9 cellular contexts compared by ENCODE assay signal in the genomic region with DNA sequence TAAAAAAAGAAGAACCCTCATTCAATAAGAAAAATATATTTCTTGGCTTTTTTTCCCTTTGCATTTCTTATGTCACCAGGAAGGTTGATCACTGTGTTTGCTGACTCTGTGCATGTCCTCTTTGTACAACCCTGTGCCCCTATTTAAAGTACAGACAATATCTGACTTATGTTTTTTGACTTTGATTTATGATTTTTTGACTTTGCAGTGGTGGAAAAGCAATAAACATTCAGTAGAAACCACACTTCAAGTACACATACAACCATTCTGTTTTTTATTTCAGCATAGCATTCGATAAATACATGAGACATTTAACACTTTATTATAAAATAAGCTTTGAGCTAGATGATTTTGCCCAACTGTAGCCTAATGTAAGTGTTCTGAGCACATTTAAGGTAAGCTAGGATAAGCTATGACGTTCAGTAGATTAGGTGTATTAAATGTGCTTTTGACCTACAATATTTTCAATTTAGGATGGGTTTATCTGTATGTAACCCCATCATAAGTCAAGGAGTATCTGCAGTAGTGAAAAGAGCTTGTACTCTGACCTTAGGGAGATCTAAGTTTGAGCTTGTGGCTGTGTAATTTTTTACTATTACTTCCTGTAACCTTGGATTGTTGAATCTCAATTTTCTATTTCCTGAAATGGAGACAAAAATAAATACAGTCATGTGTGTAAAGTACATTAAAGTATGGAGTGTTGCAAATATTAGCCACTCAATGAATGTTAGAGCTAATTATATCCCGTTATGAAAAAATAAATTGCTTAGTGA. TPM values are rescaled to one million over a fixed set of nuclear protein-coding genes. Genes with fewer than 3 reads are reported as not detected.
DNase-seq lines count a peak whose midpoint lies in the region; ATAC-seq, FAIRE-seq and TF ChIP-seq lines count a peak whose summit lies in the region.
"Had no signal": no experiment of that assay in that cellular context is flagged by ENCODE, and none has a peak within 500 bp of the region (broad histone marks: within the 10 kb centered on the region; RNA-seq: fewer than 3 reads in every experiment).

No MANE protein-coding gene starts in this region.

- no peaks in the 10 kb centered on the region for H4K20me1 ChIP-seq in neural cell (ENCODE audit: insufficient read depth)

- no peaks in the 10 kb centered on the region for H3K9me2 ChIP-seq in neural cell (ENCODE audit: insufficient read depth, low read length)

- H3K79me2 ChIP-seq in neural cell (replicated peaks; ENCODE audit: insufficient read depth, low read length) = no peaks in the 10 kb centered on the region

- DNase-seq in CD14-positive monocyte (ENCODE audit: low spot score) (no peak), bronchial epithelial cell (ENCODE audit: low read depth) (no peak), putamen (ENCODE audit: low spot score) (no peak), A172 (ENCODE audit: low spot score) (no peak), pons (ENCODE audit: low spot score) (no peak)
- DNase-seq in central memory CD4-positive, alpha-beta T cell = no peak
- DNase-seq: NCI-H446 had no signal

- H3K27me3 ChIP-seq in bronchial epithelial cell (ENCODE audit: control insufficient read depth, insufficient read depth, low read length) (no peaks in the 10 kb centered on the region), neural cell (ENCODE audit: insufficient read depth, low read depth, low read length) (no peaks in the 10 kb centered on the region)

- H3K9ac ChIP-seq in neural cell (ENCODE audit: low read length) = peak overlapping the region; percentile 42

- H3K36me3 ChIP-seq in bronchial epithelial cell (ENCODE audit: control insufficient read depth, insufficient read depth, low read length) = no peaks in the 10 kb centered on the region
- H3K36me3 ChIP-seq in neural cell (ENCODE audit: insufficient read depth, low read length) = no peaks in the 10 kb centered on the region

- no peak for TF ChIP-seq EP300 in neural cell (conservative IDR thresholded peaks at IDR 0.05; ENCODE audit: poor library complexity, severe bottlenecking)

- peaks cover 0 to 3% (median 3%) of the 10 kb centered on the region in 3 donors for H3K27me3 Mint-ChIP-seq in CD14-positive monocyte (ENCODE audit: low read depth in 3 of 3)

- peaks cover 0 to 9% (median 7%) of the 10 kb centered on the region in 7 donors for H3K9me3 Mint-ChIP-seq in CD14-positive monocyte

- peak overlapping the region in 5 of 7 donors; percentile 27 to 100 (median 99) for H3K27ac Mint-ChIP-seq in CD14-positive monocyte

- peak overlapping the region; percentile 97 to 100 for H3K4me3 Mint-ChIP-seq in CD14-positive monocyte

- peak overlapping the region; percentile 16 for H3K27ac ChIP-seq in neural cell (ENCODE audit: low read length)

- intact Hi-C loops in CD14-positive monocyte (cut with micrococcal nuclease) = loop anchor here in 1 of 2 donors (10.0 kb wide), 1 partner anchor 193 kb away; a partner anchor contains a TSS

- peak; percentile 14 for ATAC-seq in HG03571 (IDR thresholded peaks at IDR 0.05; ENCODE audit: unreplicated experiment)

- H3K9me3 ChIP-seq in neural cell (ENCODE audit: low read length) = peaks cover 5% of the 10 kb centered on the region

- H2AFZ ChIP-seq in neural cell (ENCODE audit: low read depth, low read length) = no peak overlapping the region

- H3K4me1 Mint-ChIP-seq in CD14-positive monocyte = peaks cover 51% of the 10 kb centered on the region

- TF ChIP-seq CTCF in CD14-positive monocyte (IDR thresholded peaks at IDR 0.05) (no peak), bronchial epithelial cell (IDR thresholded peaks at IDR 0.05; ENCODE audit: insufficient read depth, low read length, severe bottlenecking) (no peak), neural cell (IDR thresholded peaks at IDR 0.05; ENCODE audit: poor library complexity, severe bottlenecking) (no peak)

- H3K4me2 ChIP-seq in neural cell (ENCODE audit: low read length) = no peak overlapping the region

- no peaks in the 10 kb centered on the region for H3F3A ChIP-seq in neural cell (ENCODE audit: insufficient read depth, low read length, poor library complexity, severe bottlenecking)

- no peak for TF ChIP-seq RAD21 in neural cell (conservative IDR thresholded peaks at IDR 0.05)

- FAIRE-seq in bronchial epithelial cell (lab: Jason Lieb, UNC) = no peak

- peaks cover 27 to 31% of the 10 kb centered on the region in 2 donors for H3K36me3 Mint-ChIP-seq in CD14-positive monocyte

- peak overlapping the region; percentile 63 for H3K4me3 ChIP-seq in bronchial epithelial cell (ENCODE audit: low read depth, low read length)
- H3K4me3 ChIP-seq in neural cell (ENCODE audit: low read length) = peak overlapping the region; percentile 56

TF ChIP-seq in neural cell, 6 proteins besides CTCF, POLR2A, EP300 and RAD21:
- no peak for TF ChIP-seq POLR2AphosphoS5 (IDR thresholded peaks at IDR 0.05)
- no peak for TF ChIP-seq MXI1 (conservative IDR thresholded peaks at IDR 0.05; ENCODE audit: poor library complexity, severe bottlenecking)
- TF ChIP-seq, protein P1, sequence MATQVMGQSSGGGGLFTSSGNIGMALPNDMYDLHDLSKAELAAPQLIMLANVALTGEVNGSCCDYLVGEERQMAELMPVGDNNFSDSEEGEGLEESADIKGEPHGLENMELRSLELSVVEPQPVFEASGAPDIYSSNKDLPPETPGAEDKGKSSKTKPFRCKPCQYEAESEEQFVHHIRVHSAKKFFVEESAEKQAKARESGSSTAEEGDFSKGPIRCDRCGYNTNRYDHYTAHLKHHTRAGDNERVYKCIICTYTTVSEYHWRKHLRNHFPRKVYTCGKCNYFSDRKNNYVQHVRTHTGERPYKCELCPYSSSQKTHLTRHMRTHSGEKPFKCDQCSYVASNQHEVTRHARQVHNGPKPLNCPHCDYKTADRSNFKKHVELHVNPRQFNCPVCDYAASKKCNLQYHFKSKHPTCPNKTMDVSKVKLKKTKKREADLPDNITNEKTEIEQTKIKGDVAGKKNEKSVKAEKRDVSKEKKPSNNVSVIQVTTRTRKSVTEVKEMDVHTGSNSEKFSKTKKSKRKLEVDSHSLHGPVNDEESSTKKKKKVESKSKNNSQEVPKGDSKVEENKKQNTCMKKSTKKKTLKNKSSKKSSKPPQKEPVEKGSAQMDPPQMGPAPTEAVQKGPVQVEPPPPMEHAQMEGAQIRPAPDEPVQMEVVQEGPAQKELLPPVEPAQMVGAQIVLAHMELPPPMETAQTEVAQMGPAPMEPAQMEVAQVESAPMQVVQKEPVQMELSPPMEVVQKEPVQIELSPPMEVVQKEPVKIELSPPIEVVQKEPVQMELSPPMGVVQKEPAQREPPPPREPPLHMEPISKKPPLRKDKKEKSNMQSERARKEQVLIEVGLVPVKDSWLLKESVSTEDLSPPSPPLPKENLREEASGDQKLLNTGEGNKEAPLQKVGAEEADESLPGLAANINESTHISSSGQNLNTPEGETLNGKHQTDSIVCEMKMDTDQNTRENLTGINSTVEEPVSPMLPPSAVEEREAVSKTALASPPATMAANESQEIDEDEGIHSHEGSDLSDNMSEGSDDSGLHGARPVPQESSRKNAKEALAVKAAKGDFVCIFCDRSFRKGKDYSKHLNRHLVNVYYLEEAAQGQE (IDR thresholded peaks at IDR 0.05; ENCODE audit: borderline replicate concordance) = no peak
- TF ChIP-seq EZH2 (IDR thresholded peaks at IDR 0.05; ENCODE audit: borderline replicate concordance, insufficient read depth, low read length, poor library complexity, severe bottlenecking) = no peak
- TF ChIP-seq TAF1 (IDR thresholded peaks at IDR 0.05; ENCODE audit: low read depth) = no peak
- TF ChIP-seq SMC3 (conservative IDR thresholded peaks at IDR 0.05; ENCODE audit: poor library complexity) = no peak
TF ChIP-seq in neural cell: peak in this region for 0.

RNA-seq across cellular contexts. Expression of a gene that starts 1.2 kb away (rescaled TPM):
- polyA plus RNA-seq in CD14-positive monocyte (10 to 100 TPM in 1 of 2 donors, 1 to 10 TPM in 1; 7.9 to 12.3 TPM), neural cell (0.47 and 0.76 TPM in 2 replicates)
- total RNA-seq in bronchial epithelial cell = 3.2 and 7.9 TPM in 2 replicates
- polyA minus RNA-seq in neural cell = 0.97 and 1.0 TPM in 2 replicates
- total RNA-seq in A172 (2014; rRNA removed; shearing (Covaris generic)) = 14.6 and 16.7 TPM in 2 replicates

RNA-seq across cellular contexts. Expression of a gene that starts 16.3 kb away (rescaled TPM):
- polyA plus RNA-seq in CD14-positive monocyte (under 1 TPM in 1 of 2 donors, not detected in 1; 0.07 TPM), neural cell (1.1 and 2.3 TPM in 2 replicates)
- 3.5 and 3.7 TPM in 2 replicates for total RNA-seq in bronchial epithelial cell
- polyA minus RNA-seq in neural cell = 0.46 TPM in 1 of 2 replicates, not detected in the other
- 12.8 and 23.4 TPM in 2 replicates for total RNA-seq in A172 (2014; rRNA removed; shearing (Covaris generic))
